In genomic region chr3:43373588-43373935, GRCh38 we compare ENCODE assay signal across 21 cellular contexts.
A peak's percentile ranks its signal among the peaks of the same experiment; 100 is the strongest.
DNase-seq lines count a peak whose midpoint lies in the region; TF ChIP-seq lines count a peak whose summit lies in the region.
"Had no signal": no experiment of that assay in that cellular context is flagged by ENCODE, and none has a peak within 500 bp of the region (broad histone marks: within the 10 kb centered on the region; RNA-seq: fewer than 3 reads in every experiment).

No MANE protein-coding gene starts in this region.

- H3K27ac ChIP-seq in H9 (ENCODE audit: insufficient read length, low read depth, low read length) = no peak overlapping the region
- H3K27ac ChIP-seq in neutrophil = peak overlapping the region; percentile 1
- no peak overlapping the region for H3K27ac ChIP-seq in esophagus squamous epithelium
- no peak overlapping the region for H3K27ac ChIP-seq in smooth muscle cell (ENCODE audit: low read depth)
- H3K27ac ChIP-seq: KMS-11, PC-9 had no signal

- no peaks in the 10 kb centered on the region for H3K36me3 Mint-ChIP-seq in H9 (ENCODE audit: insufficient read depth in 1 of 3, low read depth in 3 of 3)
- H3K36me3 Mint-ChIP-seq: T-cell had no signal

- no CpG with 5 or more reads among the region's 3 CpGs for WGBS in H9 (ENCODE audit: extremely low coverage, insufficient read length, low lambda C conversion rate)
- 81 to 85% methylated on average over 2 of the region's 3 CpGs for WGBS in esophagus squamous epithelium, 2 donors
- WGBS in smooth muscle cell (ENCODE audit: low lambda C conversion rate) = 81% methylated on average over 3 of the region's 3 CpGs

- TF ChIP-seq CTCF in H9 (conservative IDR thresholded peaks at IDR 0.05) (no peak), fibroblast of pulmonary artery (IDR thresholded peaks at IDR 0.05; ENCODE audit: low read length, missing control alignments) (no peak), neutrophil (IDR thresholded peaks at IDR 0.05) (no peak), esophagus squamous epithelium (IDR thresholded peaks at IDR 0.05) (no peak), smooth muscle cell (IDR thresholded peaks at IDR 0.05; ENCODE audit: borderline replicate concordance, insufficient read depth, poor library complexity, severe bottlenecking) (no peak)

- H3K14ac ChIP-seq in H9 (ENCODE audit: insufficient read depth, low read length) = no peak overlapping the region

- peak overlapping the region; percentile 69 to 97 (median 95); a peak in 3 of 7 replicates for H3K27ac Mint-ChIP-seq in H9

- no peaks in the 10 kb centered on the region for H3F3A ChIP-seq in smooth muscle cell (ENCODE audit: low read depth)

- H3K4me1 Mint-ChIP-seq in H9 = peaks cover 26 to 30% of the 10 kb centered on the region in 2 experiments

- no peak overlapping the region for H2AK5ac ChIP-seq in H9 (ENCODE audit: insufficient read length, low read length)

- no peak overlapping the region for H3K18ac ChIP-seq in H9 (ENCODE audit: insufficient read length, low read depth, low read length)

- no peak overlapping the region for H4K91ac ChIP-seq in H9 (ENCODE audit: insufficient read length, low read depth, low read length)

- H3K4me3 ChIP-seq in fibroblast of pulmonary artery (replicated peaks; ENCODE audit: low read depth, low read length) (no peak overlapping the region), neutrophil (ENCODE audit: low read depth in 1 of 2, low read length in 1 of 2) (no peak overlapping the region), esophagus squamous epithelium (no peak overlapping the region), smooth muscle cell (no peak overlapping the region)
- H3K4me3 ChIP-seq: heart left ventricle, PC-9 had no signal

- H3K79me2 ChIP-seq in H9 (ENCODE audit: insufficient read depth, low read length) = no peaks in the 10 kb centered on the region
- no peaks in the 10 kb centered on the region for H3K79me2 ChIP-seq in smooth muscle cell (ENCODE audit: low read depth)

- no peak overlapping the region for H3K56ac ChIP-seq in H9 (ENCODE audit: insufficient read length, low read depth, low read length)

- H3K9me3 ChIP-seq in H9 (ENCODE audit: control insufficient read depth, low read depth, low read length) (no peaks in the 10 kb centered on the region), neutrophil (no peaks in the 10 kb centered on the region), esophagus squamous epithelium (no peaks in the 10 kb centered on the region), smooth muscle cell (replicated peaks; ENCODE audit: low read depth) (no peaks in the 10 kb centered on the region)
- H3K9me3 ChIP-seq: heart left ventricle had no signal

- H4K5ac ChIP-seq in H9 (ENCODE audit: insufficient read length, low read depth, low read length) = no peak overlapping the region

- no peak for TF ChIP-seq POLR2A in esophagus squamous epithelium (IDR thresholded peaks at IDR 0.05)

- H3K4me3 Mint-ChIP-seq in H9 = no peak overlapping the region
- H3K4me3 Mint-ChIP-seq: T-cell had no signal

- H3K4me2 ChIP-seq in H9 (ENCODE audit: insufficient read depth, insufficient read length, low read length) (no peak overlapping the region), smooth muscle cell (no peak overlapping the region)
- H3K4me2 ChIP-seq: KMS-11, PC-9 had no signal

- H4K20me1 ChIP-seq in H9 (ENCODE audit: control insufficient read depth, insufficient read depth, insufficient read length) (no peaks in the 10 kb centered on the region), smooth muscle cell (ENCODE audit: low read depth) (no peaks in the 10 kb centered on the region)

- H3K23ac ChIP-seq in H9 (ENCODE audit: insufficient read length, low read depth, low read length) = no peak overlapping the region

- no peak overlapping the region for H2BK120ac ChIP-seq in H9 (ENCODE audit: low read depth, low read length, poor library complexity, severe bottlenecking)

- H2AFZ ChIP-seq in H9 (ENCODE audit: low read length) (no peak overlapping the region), smooth muscle cell (ENCODE audit: low read depth) (no peak overlapping the region)
- H2AFZ ChIP-seq: PC-9 had no signal

- no peaks in the 10 kb centered on the region; a peak in 1 of 5 replicates for H3K9me3 Mint-ChIP-seq in H9
- H3K9me3 Mint-ChIP-seq: T-cell had no signal

- H3K9ac ChIP-seq in H9 (ENCODE audit: extremely low read depth, insufficient read length, low read length) = no peak overlapping the region
- no peak overlapping the region for H3K9ac ChIP-seq in smooth muscle cell (ENCODE audit: low read depth)
- H3K9ac ChIP-seq: KMS-11 had no signal

- no peak overlapping the region for H2BK5ac ChIP-seq in H9 (ENCODE audit: insufficient read length, low read length)

- H4K8ac ChIP-seq in H9 (replicated peaks; ENCODE audit: insufficient read length, low read depth, low read length) = no peak overlapping the region

- no peak overlapping the region for H2BK15ac ChIP-seq in H9 (ENCODE audit: low read depth, low read length)

- DNase-seq in H9 (no peak), astrocyte of the hippocampus (ENCODE audit: low read depth, low spot score) (peak; percentile 13), fibroblast of pulmonary artery (ENCODE audit: low read depth) (peak; percentile 69), AG20443 (ENCODE audit: low spot score) (no peak), esophagus squamous epithelium (lab: John Stamatoyannopoulos, UW) (no peak), smooth muscle cell (lab: John Stamatoyannopoulos, UW; ENCODE audit: unreplicated experiment) (no peak)
- no peak for DNase-seq in stimulated activated CD4-positive, alpha-beta T cell treated with anti-CD3 and anti-CD28 coated beads, Interleukin-2, amount 100 ng/mL, for 24 hours
- DNase-seq: activated CD4-positive, alpha-beta T cell treated with anti-CD3 and anti-CD28 coated beads for 4 hours; activated naive CD4-positive, alpha-beta T cell treated with Interleukin-2 at 50 U/mL for 16 hours; activated T-cell treated with anti-CD3 and anti-CD28 coated beads, Interleukin-2, amount 50 U/mL, for 48 hours; central memory CD4-positive, alpha-beta T cell; heart left ventricle; left ventricle myocardium superior; NCI-H1436 treated with DMSO at 0.1 percent for 48 hours; NCI-H2107; PC-9; SIG-M5; T-cell; trophoblast cell had no signal

- H2BK20ac ChIP-seq in H9 (ENCODE audit: low read depth, low read length, poor library complexity, severe bottlenecking) = no peak overlapping the region

- H3K36me3 ChIP-seq in neutrophil (no peaks in the 10 kb centered on the region), esophagus squamous epithelium (no peaks in the 10 kb centered on the region), smooth muscle cell (ENCODE audit: low read depth) (no peaks in the 10 kb centered on the region)
- H3K36me3 ChIP-seq: heart left ventricle had no signal

- H3K27me3 Mint-ChIP-seq in H9 (ENCODE audit: low read depth) = no peaks in the 10 kb centered on the region
- H3K27me3 Mint-ChIP-seq: T-cell had no signal

- H2BK12ac ChIP-seq in H9 (ENCODE audit: insufficient read length, low read depth, low read length) = no peak overlapping the region

- no peak overlapping the region for H3T11ph ChIP-seq in H9 (ENCODE audit: low read length)

- H3K27me3 ChIP-seq in H9 (ENCODE audit: insufficient read depth, low read length) (no peaks in the 10 kb centered on the region), neutrophil (no peaks in the 10 kb centered on the region), esophagus squamous epithelium (no peaks in the 10 kb centered on the region), smooth muscle cell (ENCODE audit: low read depth) (no peaks in the 10 kb centered on the region)
- H3K27me3 ChIP-seq: heart left ventricle had no signal

- H3K4ac ChIP-seq in H9 (ENCODE audit: low read depth, low read length) = no peak overlapping the region

- intact Hi-C loops in esophagus squamous epithelium (cut with DNase I) = no loop called here

- H3K4me1 ChIP-seq in H9 (ENCODE audit: insufficient read depth, low read length) (peaks cover 8% of the 10 kb centered on the region), neutrophil (ENCODE audit: control insufficient read depth in 1 of 2, insufficient read depth in 1 of 2, low read depth in 1 of 2, low read length in 1 of 2) (peaks cover 27 to 32% of the 10 kb centered on the region in 2 experiments), esophagus squamous epithelium (peaks cover 0 to 6% (median 0%) of the 10 kb centered on the region in 3 donors), smooth muscle cell (ENCODE audit: low read depth) (peaks cover 5% of the 10 kb centered on the region)

- no peaks in the 10 kb centered on the region for H3K23me2 ChIP-seq in H9 (ENCODE audit: insufficient read length, low read depth, low read length, poor library complexity, severe bottlenecking)

- no peaks in the 10 kb centered on the region for H3K79me1 ChIP-seq in H9 (ENCODE audit: insufficient read depth, low read depth, low read length, poor library complexity, severe bottlenecking)

Comparison
In these comparisons a context has a peak if more than half of its experiments do, and no peak if none do; other contexts are left out.
1. DNase-seq: peak in astrocyte of the hippocampus (single experiment) and fibroblast of pulmonary artery (single experiment); none in H9 (single experiment), AG20443 (single experiment), stimulated activated CD4-positive, alpha-beta T cell treated with anti-CD3 and anti-CD28 coated beads, Interleukin-2, amount 100 ng/mL, for 24 hours (0 of 2), esophagus squamous epithelium (single experiment) and smooth muscle cell (single experiment).